In the genomic region with DNA sequence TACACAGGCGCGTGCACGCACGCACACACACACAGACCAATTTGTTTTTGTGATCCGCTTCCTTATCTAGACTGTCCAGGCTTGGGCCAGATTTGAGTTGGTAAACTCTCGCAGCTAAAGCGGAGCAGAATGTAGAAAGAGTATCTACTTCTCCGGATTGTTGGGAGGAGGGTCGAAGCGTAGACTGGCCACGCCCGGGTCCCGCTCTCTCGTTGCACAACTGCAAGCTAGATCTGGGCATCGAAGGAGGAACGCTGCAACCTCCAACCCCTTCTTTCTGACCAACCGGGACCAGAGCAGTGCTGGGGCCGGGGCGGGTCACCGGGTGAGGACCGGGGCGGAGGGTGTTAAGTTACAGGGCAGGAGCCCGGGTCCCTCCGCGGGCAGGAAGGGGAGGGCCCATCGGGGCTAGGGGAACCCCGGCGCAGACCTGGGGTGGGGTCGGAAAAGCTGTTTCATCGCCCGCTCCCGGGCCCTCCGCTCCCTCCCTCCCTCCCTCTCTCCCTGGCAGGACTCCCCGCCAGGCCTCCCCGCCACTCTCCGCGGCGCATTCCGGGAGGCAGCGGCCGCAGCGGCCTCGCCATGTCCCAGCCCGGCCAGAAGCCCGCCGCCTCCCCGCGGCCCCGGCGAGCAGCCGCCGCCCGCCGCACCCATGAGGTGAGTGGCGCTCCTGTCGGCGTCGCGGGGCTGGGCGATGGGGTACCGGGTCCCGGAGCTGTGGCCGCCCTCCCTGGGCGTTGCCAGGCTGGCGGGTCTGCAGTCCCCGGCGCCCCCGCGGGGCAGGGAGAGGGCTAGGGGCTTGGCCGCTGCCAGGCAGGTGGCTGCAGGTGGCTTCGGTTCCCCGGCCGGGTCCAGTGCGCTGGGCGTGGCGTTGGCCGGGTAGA, we compare ENCODE assay signal across 8 cellular contexts. TPM values are rescaled to one million over a fixed set of nuclear protein-coding genes. Genes with fewer than 3 reads are reported as not detected.
DNase-seq lines count a peak whose midpoint lies in the region; ATAC-seq lines count a peak whose summit lies in the region.

Gene CAST, plus strand, starts transcription at position 536 of the 884 bp plus-strand sequence. Its CDS starts 47 bp downstream, at position 583.

- peak; percentile 93 for DNase-seq in AG08395 (ENCODE audit: low spot score)
- DNase-seq in NOMO-1 treated with DMSO at 0.1 percent for 48 hours (lab: John Stamatoyannopoulos, UW; ENCODE audit: unreplicated experiment): peak; percentile 94
- peak; percentile 41 for DNase-seq in activated CD8-positive, alpha-beta memory T cell treated with anti-CD3 and anti-CD28 coated beads, Interleukin-2, amount 50 U/mL, for 1 hour (ENCODE audit: extremely low read depth)
- DNase-seq in stimulated activated CD8-positive, alpha-beta memory T cell treated with anti-CD3 and anti-CD28 coated beads, Interleukin-4, amount 100 ng/mL, for 1 hour (ENCODE audit: low read depth in 2 of 2, low spot score in 1 of 2): peak; percentile 42 to 69

- H3K4me1 ChIP-seq in mononuclear cell (ENCODE audit: insufficient read depth, low read length): peaks cover 65% of the 10 kb centered on the region

- H3K9me3 ChIP-seq in mononuclear cell (ENCODE audit: low read depth, low read length): no peaks in the 10 kb centered on the region

- no peaks in the 10 kb centered on the region for H3K27me3 ChIP-seq in mononuclear cell (ENCODE audit: insufficient read depth, low read length)

- H3K4me3 ChIP-seq in mononuclear cell (ENCODE audit: low read length): peak within 1 kb of the TSS; percentile 89

- ATAC-seq in GM18861 (IDR thresholded peaks at IDR 0.05; ENCODE audit: unreplicated experiment) (peak; percentile 50), HG03095 (IDR thresholded peaks at IDR 0.05; ENCODE audit: unreplicated experiment) (peak; percentile 65)

- in situ Hi-C loops in endometrial microvascular endothelial cells (cut with HindIII; ENCODE audit: inconsistent ontology term, low pct_unique_long_range_greater_than_20kb, low sequenced_read_pairs): no loop called here

RNA-seq across cellular contexts. Expression of gene CAST, which starts in this region (rescaled TPM):
- 155 TPM for total RNA-seq in endometrial microvascular endothelial cells (ENCODE audit: inconsistent ontology term)
- 276 TPM for total RNA-seq in mononuclear cell

Comparison
In these comparisons a context has a peak if more than half of its experiments do, and no peak if none do; other contexts are left out.
1. Peak in every context shown above with its lines: DNase-seq, ATAC-seq and H3K4me3 ChIP-seq.
2. DNase-seq: peak in every context shown above with its lines; median percentile 94 in NOMO-1 treated with DMSO at 0.1 percent for 48 hours; 93 in AG08395; 56 in stimulated activated CD8-positive, alpha-beta memory T cell treated with anti-CD3 and anti-CD28 coated beads, Interleukin-4, amount 100 ng/mL, for 1 hour; 41 in activated CD8-positive, alpha-beta memory T cell treated with anti-CD3 and anti-CD28 coated beads, Interleukin-2, amount 50 U/mL, for 1 hour.